In the genomic region with DNA sequence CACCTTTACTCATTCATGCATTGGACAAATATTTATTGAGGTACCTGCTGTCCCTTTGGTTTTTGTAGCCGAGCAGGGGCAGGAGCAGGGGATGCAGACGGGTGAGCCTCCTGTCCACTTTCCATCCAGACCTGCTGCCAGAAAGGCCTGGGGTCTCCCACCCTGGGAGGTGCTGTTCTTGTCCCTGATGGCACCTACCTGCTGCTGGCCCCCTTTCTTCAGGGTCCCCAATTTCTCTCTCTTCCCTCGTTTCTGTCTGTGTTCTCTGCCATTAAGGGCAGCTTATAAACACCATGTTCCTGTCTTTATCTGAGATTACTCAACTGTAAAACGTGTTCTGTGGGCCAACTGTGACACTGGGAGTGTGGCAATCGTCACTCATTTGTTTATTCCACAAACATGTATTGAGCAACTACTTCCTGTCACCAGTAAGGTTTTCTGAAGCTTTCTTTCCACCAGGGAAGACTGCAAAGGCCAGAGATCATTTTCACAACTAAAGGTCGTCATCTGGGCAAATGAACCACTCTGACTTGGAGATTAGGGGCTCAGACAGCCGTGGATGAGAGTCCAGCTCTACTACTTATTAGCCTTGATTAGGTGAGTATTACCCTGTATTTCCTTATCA, we compare ENCODE assay signal across 13 cellular contexts. TPM values are rescaled to one million over a fixed set of nuclear protein-coding genes. Genes with fewer than 3 reads are reported as not detected.
DNase-seq lines count a peak whose midpoint lies in the region; ATAC-seq and TF ChIP-seq lines count a peak whose summit lies in the region.
"Had no signal": no experiment of that assay in that cellular context is flagged by ENCODE, and none has a peak within 500 bp of the region (broad histone marks: within the 10 kb centered on the region; RNA-seq: fewer than 3 reads in every experiment).

A gene with protein sequence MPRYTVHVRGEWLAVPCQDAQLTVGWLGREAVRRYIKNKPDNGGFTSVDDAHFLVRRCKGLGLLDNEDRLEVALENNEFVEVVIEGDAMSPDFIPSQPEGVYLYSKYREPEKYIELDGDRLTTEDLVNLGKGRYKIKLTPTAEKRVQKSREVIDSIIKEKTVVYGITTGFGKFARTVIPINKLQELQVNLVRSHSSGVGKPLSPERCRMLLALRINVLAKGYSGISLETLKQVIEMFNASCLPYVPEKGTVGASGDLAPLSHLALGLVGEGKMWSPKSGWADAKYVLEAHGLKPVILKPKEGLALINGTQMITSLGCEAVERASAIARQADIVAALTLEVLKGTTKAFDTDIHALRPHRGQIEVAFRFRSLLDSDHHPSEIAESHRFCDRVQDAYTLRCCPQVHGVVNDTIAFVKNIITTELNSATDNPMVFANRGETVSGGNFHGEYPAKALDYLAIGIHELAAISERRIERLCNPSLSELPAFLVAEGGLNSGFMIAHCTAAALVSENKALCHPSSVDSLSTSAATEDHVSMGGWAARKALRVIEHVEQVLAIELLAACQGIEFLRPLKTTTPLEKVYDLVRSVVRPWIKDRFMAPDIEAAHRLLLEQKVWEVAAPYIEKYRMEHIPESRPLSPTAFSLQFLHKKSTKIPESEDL (minus strand): TSS at position 311 of the 625 bp plus-strand sequence. CDS start 434 bp downstream, outside the sequence.

- peak within 1 kb of the TSS in 1 of 2 experiments; percentile 49 for H2BK12ac ChIP-seq in mesenchymal stem cell (ENCODE audit: low read length in 2 of 2)

- H2AFZ ChIP-seq in mesenchymal stem cell (ENCODE audit: low read depth, low read length) = no peak within 1 kb of the TSS

- H3K4ac ChIP-seq in mesenchymal stem cell (ENCODE audit: low read depth in 1 of 2, low read length in 2 of 2) = no peak within 1 kb of the TSS

- peak; percentile 84 to 93 for DNase-seq in AML-193 (lab: John Stamatoyannopoulos, UW)
- DNase-seq in NB4 (ENCODE audit: low read depth) = peak; percentile 97
- peak; percentile 54 for DNase-seq in mesenchymal stem cell
- no peak for DNase-seq in cerebellar cortex (ENCODE audit: low spot score)
- no peak for DNase-seq in activated naive CD4-positive, alpha-beta T cell treated with anti-CD3 and anti-CD28 coated beads for 36 hours
- no peak for DNase-seq in foreskin keratinocyte
- DNase-seq: activated CD4-positive, alpha-beta T cell treated with anti-CD3 and anti-CD28 coated beads, Interleukin-2, amount 10 ng/mL, durations not matched to agents 24 days and 14 days; activated gamma-delta T cell treated with Interleukin-2 at 50 U/mL for 16 hours; NCI-H187; nephron progenitor cell had no signal

- H3K9ac ChIP-seq in mesenchymal stem cell (ENCODE audit: low read length) = no peak within 1 kb of the TSS

- no peak within 1 kb of the TSS for H4K91ac ChIP-seq in mesenchymal stem cell (ENCODE audit: low read length)

- 49% methylated on average over 6 of the region's 7 CpGs for WGBS in mesenchymal stem cell

- H3K9me3 ChIP-seq in mesenchymal stem cell (ENCODE audit: control insufficient read depth, low read length) = no peaks in the 10 kb centered on the region

- peaks cover 44% of the 10 kb centered on the region for H3K4me1 Mint-ChIP-seq in dendritic cell treated with granulocyte-macrophage colony-stimulating factor and Interleukin-4, amounts not matched to agents 40 ng/mL and 50 ng/mL, for 4 days (ENCODE audit: low read depth)
- H3K4me1 Mint-ChIP-seq in activated naive CD4-positive, alpha-beta T cell treated with anti-CD3 and anti-CD28 coated beads for 36 hours (ENCODE audit: low read depth) = peaks cover 3% of the 10 kb centered on the region

- no peak within 1 kb of the TSS for H3K4me2 ChIP-seq in mesenchymal stem cell (ENCODE audit: low read length, poor library complexity, severe bottlenecking)

- H2BK15ac ChIP-seq in mesenchymal stem cell (ENCODE audit: low read depth, poor library complexity, severe bottlenecking) = no peak within 1 kb of the TSS

- no peaks in the 10 kb centered on the region for H3K9me3 Mint-ChIP-seq in dendritic cell treated with granulocyte-macrophage colony-stimulating factor and Interleukin-4, amounts not matched to agents 40 ng/mL and 50 ng/mL, for 4 days
- no peaks in the 10 kb centered on the region for H3K9me3 Mint-ChIP-seq in activated naive CD4-positive, alpha-beta T cell treated with anti-CD3 and anti-CD28 coated beads for 36 hours
- H3K9me3 Mint-ChIP-seq: activated CD4-positive, alpha-beta T cell treated with anti-CD3 and anti-CD28 coated beads, Interleukin-2, amount 10 ng/mL, durations not matched to agents 24 days and 14 days; IgD-negative memory B cell; nephron progenitor cell had no signal

- H3K4me3 ChIP-seq in NB4 (ENCODE audit: low read depth, low read length) (peak within 1 kb of the TSS; percentile 27), mesenchymal stem cell (ENCODE audit: insufficient read depth in 1 of 2, low read depth in 1 of 2, low read length in 2 of 2) (no peak within 1 kb of the TSS)

- no peak within 1 kb of the TSS for H4K8ac ChIP-seq in mesenchymal stem cell (ENCODE audit: low read length)

- H2BK120ac ChIP-seq in mesenchymal stem cell (ENCODE audit: low read depth, low read length) = no peak within 1 kb of the TSS

- H3K18ac ChIP-seq in mesenchymal stem cell (ENCODE audit: low read depth in 1 of 2, low read length in 2 of 2) = peak within 1 kb of the TSS in 1 of 2 experiments; percentile 9

- no peaks in the 10 kb centered on the region for H3K27me3 Mint-ChIP-seq in dendritic cell treated with granulocyte-macrophage colony-stimulating factor and Interleukin-4, amounts not matched to agents 40 ng/mL and 50 ng/mL, for 4 days
- no peaks in the 10 kb centered on the region for H3K27me3 Mint-ChIP-seq in activated naive CD4-positive, alpha-beta T cell treated with anti-CD3 and anti-CD28 coated beads for 36 hours (ENCODE audit: low read depth)
- H3K27me3 Mint-ChIP-seq: IgD-negative memory B cell had no signal

- H3K36me3 ChIP-seq in mesenchymal stem cell (ENCODE audit: control insufficient read depth in 1 of 2, insufficient read depth in 2 of 2, low read depth in 1 of 2, low read length in 2 of 2) = peaks cover 5 to 20% of the 10 kb centered on the region in 2 experiments

- H3K27ac ChIP-seq in mesenchymal stem cell (ENCODE audit: low read length, poor library complexity, severe bottlenecking) (no peak within 1 kb of the TSS), foreskin keratinocyte (no peak within 1 kb of the TSS)

- no peak within 1 kb of the TSS for H3K4me3 Mint-ChIP-seq in dendritic cell treated with granulocyte-macrophage colony-stimulating factor and Interleukin-4, amounts not matched to agents 40 ng/mL and 50 ng/mL, for 4 days
- H3K4me3 Mint-ChIP-seq in activated naive CD4-positive, alpha-beta T cell treated with anti-CD3 and anti-CD28 coated beads for 36 hours = no peak within 1 kb of the TSS
- H3K4me3 Mint-ChIP-seq: activated CD4-positive, alpha-beta T cell treated with anti-CD3 and anti-CD28 coated beads, Interleukin-2, amount 10 ng/mL, durations not matched to agents 24 days and 14 days; nephron progenitor cell had no signal

- no peak for ATAC-seq in foreskin keratinocyte
- no peak for ATAC-seq in GM18502 (IDR thresholded peaks at IDR 0.05; ENCODE audit: poor library complexity, unreplicated experiment)

- peak within 1 kb of the TSS in 1 of 2 experiments; percentile 41 for H3K14ac ChIP-seq in mesenchymal stem cell (ENCODE audit: low read length in 2 of 2)

- peaks cover 29% of the 10 kb centered on the region for H3K36me3 Mint-ChIP-seq in dendritic cell treated with granulocyte-macrophage colony-stimulating factor and Interleukin-4, amounts not matched to agents 40 ng/mL and 50 ng/mL, for 4 days (ENCODE audit: low read depth)
- H3K36me3 Mint-ChIP-seq in activated naive CD4-positive, alpha-beta T cell treated with anti-CD3 and anti-CD28 coated beads for 36 hours (ENCODE audit: low read depth) = peaks cover 5% of the 10 kb centered on the region

- no peak within 1 kb of the TSS for H2BK5ac ChIP-seq in mesenchymal stem cell (ENCODE audit: low read depth, low read length, poor library complexity, severe bottlenecking)

- H2AK5ac ChIP-seq in mesenchymal stem cell (ENCODE audit: low read length, severe bottlenecking) = no peak within 1 kb of the TSS

- CTCF ChIA-PET in activated naive CD4-positive, alpha-beta T cell treated with anti-CD3 and anti-CD28 coated beads for 36 hours (lab: Charles Lee) = interaction anchor here (0.6 to 4.7 kb wide), 3 partner anchors 54 to 981 kb away, joined by 3 to 117 read pairs (median 5); no protein-coding TSS in a partner anchor

- peak within 1 kb of the TSS; percentile 63 for H3K27ac Mint-ChIP-seq in dendritic cell treated with granulocyte-macrophage colony-stimulating factor and Interleukin-4, amounts not matched to agents 40 ng/mL and 50 ng/mL, for 4 days
- H3K27ac Mint-ChIP-seq in activated naive CD4-positive, alpha-beta T cell treated with anti-CD3 and anti-CD28 coated beads for 36 hours = no peak within 1 kb of the TSS
- H3K27ac Mint-ChIP-seq: nephron progenitor cell had no signal

- TF ChIP-seq POLR2A in NB4 (IDR thresholded peaks at IDR 0.05; ENCODE audit: extremely low read depth, insufficient read length) = peak; percentile 19

- no peak for TF ChIP-seq CTCF in NB4 (IDR thresholded peaks at IDR 0.05; ENCODE audit: low read depth, low read length)
- no peak for TF ChIP-seq CTCF in foreskin keratinocyte (conservative IDR thresholded peaks at IDR 0.05)

- intact Hi-C loops in dendritic cell treated with granulocyte-macrophage colony-stimulating factor and Interleukin-4, amounts not matched to agents 40 ng/mL and 50 ng/mL, for 4 days (cut with micrococcal nuclease) = loop anchor here (5.0 kb wide), 1 partner anchor 174 kb away; no protein-coding TSS in a partner anchor
- intact Hi-C loops in activated naive CD4-positive, alpha-beta T cell treated with anti-CD3 and anti-CD28 coated beads for 36 hours (cut with micrococcal nuclease) = no loop called here

- peaks cover 0 to 15% of the 10 kb centered on the region in 2 experiments for H3K27me3 ChIP-seq in mesenchymal stem cell (ENCODE audit: control insufficient read depth in 1 of 2, insufficient read depth in 1 of 2, low read length in 2 of 2)
- H3K27me3 ChIP-seq in foreskin keratinocyte = no peaks in the 10 kb centered on the region

- no peak within 1 kb of the TSS for H3K23ac ChIP-seq in mesenchymal stem cell (ENCODE audit: low read length in 2 of 2)

- no peaks in the 10 kb centered on the region for H3K79me1 ChIP-seq in mesenchymal stem cell (replicated peaks; ENCODE audit: low read length, poor library complexity, severe bottlenecking)

- H3K4me1 ChIP-seq in mesenchymal stem cell (ENCODE audit: control insufficient read depth, insufficient read depth, low read depth, low read length) = no peaks in the 10 kb centered on the region
- no peaks in the 10 kb centered on the region for H3K4me1 ChIP-seq in foreskin keratinocyte

RNA-seq across cellular contexts. Expression of the gene that starts here (rescaled TPM):
- polyA plus RNA-seq in mesenchymal stem cell (2013, experiment 1 of 2) = 0.01 TPM
- polyA plus RNA-seq in mesenchymal stem cell (2013, experiment 2 of 2) = 0.05 TPM
- total RNA-seq in activated naive CD4-positive, alpha-beta T cell treated with anti-CD3 and anti-CD28 coated beads for 36 hours = under 1 TPM; 0.31 to 0.32 TPM
- total RNA-seq in foreskin keratinocyte = 0.42 and 0.48 TPM in 2 replicates
- 0.03 and 0.08 TPM in 2 replicates for polyA plus RNA-seq in foreskin keratinocyte
- polyA plus RNA-seq: IgD-negative memory B cell had no signal

Comparison
In these comparisons a context has a peak if more than half of its experiments do, and no peak if none do; other contexts are left out.
1. DNase-seq: peak in AML-193 (2 of 2), NB4 (single experiment) and mesenchymal stem cell (single experiment); none in cerebellar cortex (single experiment), activated naive CD4-positive, alpha-beta T cell treated with anti-CD3 and anti-CD28 coated beads for 36 hours (single experiment) and foreskin keratinocyte (0 of 2).